Comparison of ENCODE assay signal across 14 cellular contexts in the genomic region with DNA sequence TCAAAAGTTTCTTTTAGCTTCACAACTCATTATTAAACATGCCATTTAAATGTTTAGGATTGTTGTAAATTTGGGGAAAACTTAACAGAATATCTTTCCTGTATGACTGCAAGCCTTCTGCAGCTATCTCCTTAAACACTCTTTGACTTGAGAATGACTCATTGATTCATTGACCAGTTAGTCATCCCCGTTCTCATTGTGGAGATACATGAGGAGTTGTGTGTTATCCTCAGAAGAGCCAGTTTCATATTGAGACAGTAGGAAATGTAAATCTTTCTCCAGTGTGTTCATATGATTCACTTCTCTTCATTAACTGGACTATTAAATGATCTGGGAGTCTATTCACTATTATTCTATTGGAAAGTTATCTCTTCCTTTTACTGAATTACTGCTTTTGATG.
DNase-seq lines count a peak whose midpoint lies in the region; ATAC-seq and TF ChIP-seq lines count a peak whose summit lies in the region.
"Had no signal": no experiment of that assay in that cellular context is flagged by ENCODE, and none has a peak within 500 bp of the region (broad histone marks: within the 10 kb centered on the region; RNA-seq: fewer than 3 reads in every experiment).

No MANE protein-coding gene starts in this region.

- H3K4me3 Mint-ChIP-seq in naive thymus-derived CD8-positive, alpha-beta T cell = no peak overlapping the region
- H3K4me3 Mint-ChIP-seq: activated naive CD4-positive, alpha-beta T cell treated with anti-CD3 and anti-CD28 coated beads, Interleukin-2, amount 50 U/mL, for 24 hours had no signal

- no peak overlapping the region for H3K27ac Mint-ChIP-seq in naive thymus-derived CD8-positive, alpha-beta T cell
- H3K27ac Mint-ChIP-seq: activated naive CD4-positive, alpha-beta T cell treated with anti-CD3 and anti-CD28 coated beads, Interleukin-2, amount 50 U/mL, for 24 hours had no signal

- in situ Hi-C loops in mammary epithelial cell (cut with MboI; ENCODE audit: low sequenced_read_pairs in 2 of 2) = no loop called here

- no peaks in the 10 kb centered on the region for H3K4me1 Mint-ChIP-seq in naive thymus-derived CD8-positive, alpha-beta T cell
- H3K4me1 Mint-ChIP-seq: activated naive CD4-positive, alpha-beta T cell treated with anti-CD3 and anti-CD28 coated beads, Interleukin-2, amount 50 U/mL, for 24 hours had no signal

- no peak overlapping the region for H3K9ac ChIP-seq in mammary epithelial cell (ENCODE audit: insufficient read depth, low read length)

- H2AFZ ChIP-seq in mammary epithelial cell (ENCODE audit: low read depth, low read length) = no peak overlapping the region

- H3K4me3 ChIP-seq in mammary epithelial cell (replicated peaks in 1 of 3; ENCODE audit: insufficient read depth in 1 of 3, low read depth in 2 of 3, low read length in 3 of 3) = no peak overlapping the region
- H3K4me3 ChIP-seq: transverse colon had no signal

- ATAC-seq in naive thymus-derived CD8-positive, alpha-beta T cell = no peak
- no peak for ATAC-seq in GM21528 (IDR thresholded peaks at IDR 0.05; ENCODE audit: low FRiP score, unreplicated experiment)
- ATAC-seq: Panc1 had no signal

- no peak overlapping the region for H3K27ac ChIP-seq in mammary epithelial cell (ENCODE audit: insufficient read depth, low read depth, low read length)
- H3K27ac ChIP-seq: 22Rv1, transverse colon had no signal

- no peaks in the 10 kb centered on the region for H3K79me2 ChIP-seq in mammary epithelial cell (ENCODE audit: insufficient read depth, low read length)

- POLR2A ChIA-PET in naive thymus-derived CD8-positive, alpha-beta T cell (lab: Charles Lee) = no interaction called here

- H3K36me3 ChIP-seq in mammary epithelial cell (ENCODE audit: insufficient read depth, low read length) = no peaks in the 10 kb centered on the region
- H3K36me3 ChIP-seq: transverse colon had no signal

- peak; percentile 47 for DNase-seq in DMS53 (lab: John Stamatoyannopoulos, UW)
- no peak for DNase-seq in DMS53 treated with DMSO at 0.1 percent for 48 hours (lab: John Stamatoyannopoulos, UW; ENCODE audit: unreplicated experiment)
- DNase-seq in M059J (ENCODE audit: low read depth) = peak; percentile 77
- DNase-seq in mammary epithelial cell = peak; percentile 81
- peak; percentile 45 for DNase-seq in non-pigmented ciliary epithelial cell (ENCODE audit: low read depth)
- no peak for DNase-seq in DMS79 treated with DMSO at 0.1 percent for 48 hours (lab: John Stamatoyannopoulos, UW)
- no peak for DNase-seq in naive thymus-derived CD8-positive, alpha-beta T cell
- DNase-seq: DMS79; stimulated activated CD4-positive, alpha-beta T cell treated with anti-CD3 and anti-CD28 coated beads, Interleukin-12 subunit alpha, Interleukin-12 subunit beta, amount 100 ng/mL, for 4 hours; transverse colon had no signal

- H4K20me1 ChIP-seq in mammary epithelial cell (ENCODE audit: insufficient read depth, low read length) = no peaks in the 10 kb centered on the region

- H3K36me3 Mint-ChIP-seq in naive thymus-derived CD8-positive, alpha-beta T cell = no peaks in the 10 kb centered on the region
- H3K36me3 Mint-ChIP-seq: activated naive CD4-positive, alpha-beta T cell treated with anti-CD3 and anti-CD28 coated beads, Interleukin-2, amount 50 U/mL, for 24 hours had no signal

- no peaks in the 10 kb centered on the region for H3K4me1 ChIP-seq in mammary epithelial cell (ENCODE audit: insufficient read depth, low read length)
- H3K4me1 ChIP-seq: transverse colon had no signal

- no peak for TF ChIP-seq CTCF in mammary epithelial cell (conservative IDR thresholded peaks at IDR 0.05 in 1 of 2, IDR thresholded peaks at IDR 0.05 in 1 of 2; ENCODE audit: extremely low read depth in 1 of 2, insufficient read depth in 1 of 2, low read depth in 1 of 2, low read length in 2 of 2)

- 0% methylated on average over 1 of the region's 1 CpG for WGBS in mammary epithelial cell (ENCODE audit: low coverage, missing lambda C conversion rate)

- dilution Hi-C loops in mammary epithelial cell (cut with HindIII; ENCODE audit: low sequenced_read_pairs) = no loop called here

- BruUV-seq in mammary epithelial cell (replicated peaks; lab: Mats Ljungman, UMichigan) = no TSS peak

- H3K27me3 Mint-ChIP-seq in naive thymus-derived CD8-positive, alpha-beta T cell = no peaks in the 10 kb centered on the region
- H3K27me3 Mint-ChIP-seq: activated naive CD4-positive, alpha-beta T cell treated with anti-CD3 and anti-CD28 coated beads, Interleukin-2, amount 50 U/mL, for 24 hours had no signal

- CTCF ChIA-PET in mammary epithelial cell (lab: Charles Lee; ENCODE audit: low non-redundant PET) = no interaction called here

- H3K4me2 ChIP-seq in mammary epithelial cell (ENCODE audit: insufficient read depth, low read depth, low read length) = no peak overlapping the region

- no peaks in the 10 kb centered on the region for H3K9me3 Mint-ChIP-seq in naive thymus-derived CD8-positive, alpha-beta T cell
- H3K9me3 Mint-ChIP-seq: activated naive CD4-positive, alpha-beta T cell treated with anti-CD3 and anti-CD28 coated beads, Interleukin-2, amount 50 U/mL, for 24 hours had no signal

- no peaks in the 10 kb centered on the region for H3K9me3 ChIP-seq in mammary epithelial cell (replicated peaks; ENCODE audit: insufficient read depth, low read length)
- H3K9me3 ChIP-seq: transverse colon had no signal

- intact Hi-C loops in mammary epithelial cell (cut with micrococcal nuclease) = no loop called here

- no peaks in the 10 kb centered on the region for H3K27me3 ChIP-seq in mammary epithelial cell (ENCODE audit: insufficient read depth, low read length)

Comparison
In these comparisons a context has a peak if more than half of its experiments do, and no peak if none do; other contexts are left out.
1. DNase-seq: peak in DMS53 (single experiment), M059J (single experiment), mammary epithelial cell (single experiment) and non-pigmented ciliary epithelial cell (single experiment); none in DMS53 treated with DMSO at 0.1 percent for 48 hours (single experiment), DMS79 treated with DMSO at 0.1 percent for 48 hours (single experiment) and naive thymus-derived CD8-positive, alpha-beta T cell (0 of 10).